8 cellular contexts compared by ENCODE assay signal in the genomic region with DNA sequence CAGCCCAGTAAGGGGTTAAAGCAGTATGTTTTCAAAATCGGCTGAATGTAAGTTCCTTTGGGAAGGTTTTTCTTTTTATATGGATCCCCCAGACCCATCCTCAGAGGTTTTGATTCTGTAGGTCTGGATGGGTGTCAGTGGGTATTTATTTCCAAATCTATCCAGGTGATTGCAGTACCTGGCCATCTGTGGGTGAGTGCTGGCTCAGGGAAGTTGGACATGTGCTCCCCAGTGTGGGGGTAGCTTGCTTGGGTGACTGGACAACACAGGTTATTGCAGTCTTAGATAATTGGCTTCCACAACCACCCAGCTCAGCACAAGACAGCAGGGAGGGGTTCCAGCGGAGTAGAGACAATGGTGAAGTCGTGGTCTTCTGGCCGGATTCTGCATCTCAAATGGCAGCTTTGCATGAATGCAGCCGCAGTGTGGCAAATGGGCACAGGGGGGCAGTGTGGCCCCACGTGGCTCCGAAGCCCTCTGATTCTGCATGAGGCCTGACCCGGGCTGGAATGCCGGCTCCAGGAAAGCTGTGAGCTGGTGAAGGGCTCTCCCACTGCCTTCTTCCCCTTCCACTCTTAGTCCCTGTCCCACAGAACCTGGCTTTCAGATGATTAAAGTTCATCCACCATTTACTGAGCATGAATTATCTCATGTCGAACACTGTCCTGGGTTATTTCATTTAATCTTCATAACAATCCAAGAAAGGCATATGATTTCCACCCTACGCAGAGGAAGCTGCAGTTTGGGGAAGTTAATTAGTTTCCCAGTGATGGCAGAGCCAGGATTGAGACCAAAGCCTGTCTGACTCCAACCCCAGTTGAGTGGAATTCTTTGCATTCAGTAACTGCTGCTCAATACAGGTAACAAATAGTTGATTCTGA.
DNase-seq lines count a peak whose midpoint lies in the region; ATAC-seq and TF ChIP-seq lines count a peak whose summit lies in the region.

No MANE protein-coding gene starts in this region.

- WGBS in lower leg skin, 2 donors = 13 to 16% methylated on average over 11 of the region's 11 CpGs

- intact Hi-C loops in lower leg skin (cut with DNase I; ENCODE audit: low total_unique reads) = loop anchor here (2.0 kb wide), 1 partner anchor 286 kb away; no protein-coding TSS in a partner anchor

- peak; percentile 42 for DNase-seq in GM04504 (ENCODE audit: low read depth)
- DNase-seq in NCI-H2227 (lab: John Stamatoyannopoulos, UW; ENCODE audit: unreplicated experiment) = peak; percentile 89
- DNase-seq in activated CD4-positive, alpha-beta T cell treated with anti-CD3 and anti-CD28 coated beads for 48 hours = peak; percentile 80
- peak; percentile 87 for DNase-seq in coronary artery (ENCODE audit: low spot score)
- peak; percentile 81 to 97 for DNase-seq in lower leg skin (ENCODE audit: low spot score in 2 of 2)
- DNase-seq in stimulated activated CD4-positive, alpha-beta T cell treated with anti-CD3 and anti-CD28 coated beads, TNF-alpha, amount 100 ng/mL, for 1 hour (ENCODE audit: low read depth in 3 of 3, low spot score in 1 of 3) = peak; percentile 17 to 70 (median 40)

- H3K27ac ChIP-seq in coronary artery = peak overlapping the region in 1 of 2 donors; percentile 35

- peak; percentile 95 for TF ChIP-seq CTCF in coronary artery (IDR thresholded peaks at IDR 0.05)
- peak in 1 of 3 donors; percentile 84 for TF ChIP-seq CTCF in lower leg skin (IDR thresholded peaks at IDR 0.05)

- peak; percentile 80 for ATAC-seq in HG02798 (IDR thresholded peaks at IDR 0.05; ENCODE audit: poor library complexity, unreplicated experiment)
- ATAC-seq in HG03025 (IDR thresholded peaks at IDR 0.05; ENCODE audit: low FRiP score, unreplicated experiment) = no peak

- no peak for TF ChIP-seq POLR2A in lower leg skin (IDR thresholded peaks at IDR 0.05)

- no peak overlapping the region for H3K4me3 ChIP-seq in coronary artery
- H3K4me3 ChIP-seq in lower leg skin (ENCODE audit: low read depth, poor library complexity, severe bottlenecking) = no peak overlapping the region
